ENCODE assay signal across 8 cellular contexts in genomic region chr2:11155326-11156059, GRCh38. TPM values are rescaled to one million over a fixed set of nuclear protein-coding genes. Genes with fewer than 3 reads are reported as not detected.
DNase-seq lines count a peak whose midpoint lies in the region; ATAC-seq and TF ChIP-seq lines count a peak whose summit lies in the region.

Gene SLC66A3 (plus strand): TSS chr2:11155467. CDS start chr2:11155547, 80 bp downstream.

- H3K27me3 ChIP-seq in H7 (ENCODE audit: control insufficient read depth, insufficient read depth, low read length) (peaks cover 12% of the 10 kb centered on the region), Karpas-422 (ENCODE audit: low read length) (no peaks in the 10 kb centered on the region), breast epithelium (no peaks in the 10 kb centered on the region), stomach smooth muscle (ENCODE audit: control insufficient read depth in 1 of 2, insufficient read depth in 2 of 2, low read length in 2 of 2) (no peaks in the 10 kb centered on the region)

- peak within 1 kb of the TSS; percentile 100 for H3K4me2 ChIP-seq in Karpas-422 (ENCODE audit: low read depth, low read length, poor library complexity, severe bottlenecking)

- H2AFZ ChIP-seq in Karpas-422 (ENCODE audit: low read length): peak within 1 kb of the TSS; percentile 99

- H3K9ac ChIP-seq in Karpas-422 (ENCODE audit: low read length): peak within 1 kb of the TSS; percentile 83
- peak within 1 kb of the TSS; percentile 88 for H3K9ac ChIP-seq in stomach smooth muscle (ENCODE audit: low read length in 2 of 2)

- H3K9me3 ChIP-seq in Karpas-422 (ENCODE audit: low read length): no peaks in the 10 kb centered on the region
- no peaks in the 10 kb centered on the region for H3K9me3 ChIP-seq in breast epithelium
- no peaks in the 10 kb centered on the region for H3K9me3 ChIP-seq in stomach smooth muscle (ENCODE audit: control insufficient read depth in 2 of 2, low read length in 2 of 2)

- peak within 1 kb of the TSS; percentile 43; the same call in 1 of the 2 replicates for H3K27ac ChIP-seq in Karpas-422 (ENCODE audit: low read length)
- H3K27ac ChIP-seq in breast epithelium: peak within 1 kb of the TSS; percentile 91 to 92
- peak within 1 kb of the TSS; percentile 90 for H3K27ac ChIP-seq in stomach smooth muscle (ENCODE audit: low read length)

- intact Hi-C loops in breast epithelium (cut with DNase I; ENCODE audit: low total_unique reads): no loop called here

- peaks cover 15% of the 10 kb centered on the region for H3K4me1 ChIP-seq in Karpas-422 (ENCODE audit: low read length)
- H3K4me1 ChIP-seq in breast epithelium: no peaks in the 10 kb centered on the region
- peaks cover 24% of the 10 kb centered on the region for H3K4me1 ChIP-seq in stomach smooth muscle (ENCODE audit: control insufficient read depth, insufficient read depth, low read length)

- H3K36me3 ChIP-seq in H7 (replicated peaks; ENCODE audit: control insufficient read depth, insufficient read depth, low read length): no peaks in the 10 kb centered on the region
- no peaks in the 10 kb centered on the region for H3K36me3 ChIP-seq in Karpas-422 (ENCODE audit: insufficient read depth, low read length)
- no peaks in the 10 kb centered on the region for H3K36me3 ChIP-seq in breast epithelium
- H3K36me3 ChIP-seq in stomach smooth muscle (ENCODE audit: control insufficient read depth in 2 of 2, insufficient read depth in 2 of 2, low read length in 2 of 2): no peaks in the 10 kb centered on the region

- no peak for TF ChIP-seq CTCF in breast epithelium (IDR thresholded peaks at IDR 0.05)

- DNase-seq in SIG-M5 treated with dmso at 0.1 percent for 504 hours (lab: John Stamatoyannopoulos, UW; ENCODE audit: unreplicated experiment): peak; percentile 88
- DNase-seq in SIG-M5 (lab: John Stamatoyannopoulos, UW): no peak
- no peak for DNase-seq in H7
- peak; percentile 93 for DNase-seq in Karpas-422
- DNase-seq in RKO (ENCODE audit: low spot score): peak; percentile 82
- DNase-seq in breast epithelium (ENCODE audit: low spot score in 2 of 2): no peak
- DNase-seq in left lobe of liver (ENCODE audit: low spot score): no peak

- H4K20me1 ChIP-seq in Karpas-422 (ENCODE audit: insufficient read depth, low read depth, low read length): no peaks in the 10 kb centered on the region

- peak within 1 kb of the TSS; percentile 73 for H3K4me3 ChIP-seq in H7 (ENCODE audit: insufficient read depth, low read depth, low read length)
- peak within 1 kb of the TSS; percentile 84 for H3K4me3 ChIP-seq in Karpas-422 (ENCODE audit: low read length)
- H3K4me3 ChIP-seq in breast epithelium: peak within 1 kb of the TSS; percentile 73 to 79 (median 75)
- H3K4me3 ChIP-seq in stomach smooth muscle (ENCODE audit: low read length in 2 of 2): peak within 1 kb of the TSS; percentile 83

- no peaks in the 10 kb centered on the region for H3K79me2 ChIP-seq in Karpas-422 (ENCODE audit: low read length)

- ATAC-seq in left lobe of liver: peak; percentile 88

- no peak for TF ChIP-seq POLR2A in breast epithelium (IDR thresholded peaks at IDR 0.05)

- H3K9me2 ChIP-seq in Karpas-422 (replicated peaks; ENCODE audit: insufficient read depth, low read length): no peaks in the 10 kb centered on the region

RNA-seq across cellular contexts. Expression of gene SLC66A3, which starts in this region (rescaled TPM):
- 16.1 and 21.1 TPM in 2 replicates for total RNA-seq in H7 (2014; rRNA removed; shearing (Covaris generic))
- 10.9 and 18.2 TPM in 2 replicates for total RNA-seq in Karpas-422 (2014; rRNA removed; shearing (Covaris generic); ENCODE audit: low replicate concordance)
- total RNA-seq in breast epithelium (100 to 1,000 TPM in 1 of 3 donors, 10 to 100 TPM in 2; 47.6 to 111 (median 62.6) TPM), left lobe of liver (8.1 TPM)

Comparison
In these comparisons a context has a peak if more than half of its experiments do, and no peak if none do; other contexts are left out.
1. DNase-seq: peak in SIG-M5 treated with dmso at 0.1 percent for 504 hours (single experiment), Karpas-422 (single experiment) and RKO (single experiment); none in SIG-M5 (single experiment), H7 (single experiment), breast epithelium (0 of 2) and left lobe of liver (single experiment).
2. Peak in every context shown above with its lines, with median percentiles within 50 percentile points of each other: H3K4me3 ChIP-seq and H3K27ac ChIP-seq.